Comparison of ENCODE assay signal across 22 cellular contexts in genomic region chr1:166915941-166916340, GRCh38. TPM values are rescaled to one million over a fixed set of nuclear protein-coding genes. Genes with fewer than 3 reads are reported as not detected.
DNase-seq lines count a peak whose midpoint lies in the region; ATAC-seq and TF ChIP-seq lines count a peak whose summit lies in the region.
"Had no signal": no experiment of that assay in that cellular context is flagged by ENCODE, and none has a peak within 500 bp of the region (broad histone marks: within the 10 kb centered on the region; RNA-seq: fewer than 3 reads in every experiment).

No MANE protein-coding gene starts in this region.

- CTCF ChIA-PET in activated CD4-positive, alpha-beta memory T cell treated with anti-CD3 and anti-CD28 coated beads for 36 hours (lab: Charles Lee) = interaction anchor here (17.9 kb wide), 1 partner anchor 142 kb away, joined by 918 read pairs; no protein-coding TSS in a partner anchor

- POLR2A ChIA-PET in activated CD4-positive, alpha-beta memory T cell treated with anti-CD3 and anti-CD28 coated beads for 36 hours (lab: Charles Lee) = interaction anchor here (0.6 kb wide), 1 partner anchor 47 kb away, joined by 9 read pairs; no protein-coding TSS in a partner anchor

- no peak for TF ChIP-seq CTCF in astrocyte of the cerebellum (IDR thresholded peaks at IDR 0.05; ENCODE audit: low read depth, low read length, missing control alignments)

- H3K4me3 ChIP-seq in astrocyte of the cerebellum (ENCODE audit: low read depth, low read length) = no peak overlapping the region
- H3K4me3 ChIP-seq: heart right ventricle, smooth muscle cell had no signal

- H3K27me3 Mint-ChIP-seq in activated CD4-positive, alpha-beta memory T cell treated with anti-CD3 and anti-CD28 coated beads for 36 hours = peaks cover 13% of the 10 kb centered on the region

- H3K27ac Mint-ChIP-seq in activated CD4-positive, alpha-beta memory T cell treated with anti-CD3 and anti-CD28 coated beads for 36 hours = no peak overlapping the region
- H3K27ac Mint-ChIP-seq: activated B cell treated with CpG ODN at 0.5 μM for 24 hours; activated naive CD8-positive, alpha-beta T cell treated with anti-CD3 and anti-CD28 coated beads for 36 hours; activated T-helper 1 cell treated with anti-CD3 and anti-CD28 coated beads, Interleukin-12 subunit alpha, Interleukin-12 subunit beta, Interleukin-2, Interleukin-4 antibody, amounts not matched to agents 30 ng/mL and 10 ng/mL and 1 ng/mL, durations not matched to agents 14 hours and 24 hours and 36 hours; natural killer cell treated with Interleukin-12 subunit alpha and Interleukin-12 subunit beta and Interleukin-15 and Interleukin-18, amount 100 ng/mL, for 72 hours had no signal

- in situ Hi-C loops in astrocyte of the cerebellum (cut with HindIII; ENCODE audit: low sequenced_read_pairs) = no loop called here

- peak; percentile 80 for DNase-seq in 8988T
- peak; percentile 89 for DNase-seq in HT1080 (ENCODE audit: low read depth)
- peak; percentile 51 for DNase-seq in astrocyte of the cerebellum (ENCODE audit: low read depth)
- peak; percentile 36 for DNase-seq in iris pigment epithelial cell (ENCODE audit: low read depth)
- DNase-seq in amygdala (lab: John Stamatoyannopoulos, UW) = no peak
- DNase-seq in activated CD4-positive, alpha-beta memory T cell treated with anti-CD3 and anti-CD28 coated beads for 36 hours = no peak
- no peak for DNase-seq in dermis blood vessel endothelial cell
- DNase-seq: activated B cell treated with CpG ODN at 0.5 μM for 24 hours; activated naive CD8-positive, alpha-beta T cell treated with anti-CD3 and anti-CD28 coated beads for 36 hours; central memory CD4-positive, alpha-beta T cell; DMS79; effector CD4-positive, alpha-beta T cell; heart right ventricle; mesenchymal stem cell; NCI-H2081 treated with DMSO at 0.1 percent for 48 hours; NCI-H524 treated with DMSO at 0.1 percent for 48 hours; T-helper 2 cell had no signal

- H3K9me3 Mint-ChIP-seq in activated CD4-positive, alpha-beta memory T cell treated with anti-CD3 and anti-CD28 coated beads for 36 hours = no peaks in the 10 kb centered on the region
- H3K9me3 Mint-ChIP-seq: natural killer cell treated with Interleukin-12 subunit alpha and Interleukin-12 subunit beta and Interleukin-15 and Interleukin-18, amount 100 ng/mL, for 72 hours had no signal

- intact Hi-C loops in activated CD4-positive, alpha-beta memory T cell treated with anti-CD3 and anti-CD28 coated beads for 36 hours (cut with micrococcal nuclease) = loop anchor here (10.0 kb wide), 1 partner anchor 639 kb away; the partner anchor contains the start of gene CREG1

- H3K36me3 Mint-ChIP-seq in activated CD4-positive, alpha-beta memory T cell treated with anti-CD3 and anti-CD28 coated beads for 36 hours = no peaks in the 10 kb centered on the region
- H3K36me3 Mint-ChIP-seq: activated naive CD8-positive, alpha-beta T cell treated with anti-CD3 and anti-CD28 coated beads for 36 hours; natural killer cell treated with Interleukin-12 subunit alpha and Interleukin-12 subunit beta and Interleukin-15 and Interleukin-18, amount 100 ng/mL, for 72 hours had no signal

- peaks cover 2% of the 10 kb centered on the region for H3K4me1 Mint-ChIP-seq in activated CD4-positive, alpha-beta memory T cell treated with anti-CD3 and anti-CD28 coated beads for 36 hours (ENCODE audit: low read depth)
- H3K4me1 Mint-ChIP-seq: activated naive CD8-positive, alpha-beta T cell treated with anti-CD3 and anti-CD28 coated beads for 36 hours had no signal

- no peak for ATAC-seq in GM19023 (IDR thresholded peaks at IDR 0.05; ENCODE audit: unreplicated experiment)
- ATAC-seq: heart right ventricle; natural killer cell treated with Interleukin-12 subunit alpha and Interleukin-12 subunit beta and Interleukin-15 and Interleukin-18, amount 100 ng/mL, for 72 hours had no signal

- H3K4me3 Mint-ChIP-seq in activated CD4-positive, alpha-beta memory T cell treated with anti-CD3 and anti-CD28 coated beads for 36 hours = no peak overlapping the region
- H3K4me3 Mint-ChIP-seq: activated B cell treated with CpG ODN at 0.5 μM for 24 hours; activated naive CD8-positive, alpha-beta T cell treated with anti-CD3 and anti-CD28 coated beads for 36 hours; activated T-helper 1 cell treated with anti-CD3 and anti-CD28 coated beads, Interleukin-12 subunit alpha, Interleukin-12 subunit beta, Interleukin-2, Interleukin-4 antibody, amounts not matched to agents 30 ng/mL and 10 ng/mL and 1 ng/mL, durations not matched to agents 14 hours and 24 hours and 36 hours; natural killer cell treated with Interleukin-12 subunit alpha and Interleukin-12 subunit beta and Interleukin-15 and Interleukin-18, amount 100 ng/mL, for 72 hours had no signal

RNA-seq across cellular contexts. Expression of gene TADA1, which starts 39.9 kb away (rescaled TPM):
- total RNA-seq in HT1080 (2014; rRNA removed; shearing (Covaris generic)) = 9.3 and 13.6 TPM in 2 replicates
- polyA plus RNA-seq in HT1080 (2015; cell fraction: cytosol; rRNA removed) = 10.2 and 11.0 TPM in 2 replicates
- 13.2 and 15.3 TPM in 2 replicates for polyA plus RNA-seq in HT1080 (2015; cell fraction: nucleus; rRNA removed)
- 10 to 100 TPM; 16.9 to 18.3 TPM for total RNA-seq in activated CD4-positive, alpha-beta memory T cell treated with anti-CD3 and anti-CD28 coated beads for 36 hours
- total RNA-seq in dermis blood vessel endothelial cell = 12.9 and 13.6 TPM in 2 replicates

RNA-seq across cellular contexts. Expression of gene ILDR2, which starts 59.4 kb away (rescaled TPM):
- total RNA-seq in HT1080 (2014; rRNA removed; shearing (Covaris generic)) = 8.3 and 15.4 TPM in 2 replicates
- 0.23 and 0.33 TPM in 2 replicates for polyA plus RNA-seq in HT1080 (2015; cell fraction: cytosol; rRNA removed)
- polyA plus RNA-seq in HT1080 (2015; cell fraction: nucleus; rRNA removed) = 0.17 TPM in 2 replicates
- 10 to 100 TPM; 12.5 to 13.0 TPM for total RNA-seq in activated CD4-positive, alpha-beta memory T cell treated with anti-CD3 and anti-CD28 coated beads for 36 hours
- under 0.01 and 1.0 TPM in 2 replicates for total RNA-seq in dermis blood vessel endothelial cell
- polyA plus RNA-seq: keratinocyte, smooth muscle cell had no signal

Comparison
In these comparisons a context has a peak if more than half of its experiments do, and no peak if none do; other contexts are left out.
1. DNase-seq: peak in 8988T (single experiment), HT1080 (single experiment), astrocyte of the cerebellum (single experiment) and iris pigment epithelial cell (single experiment); none in amygdala (0 of 56), activated CD4-positive, alpha-beta memory T cell treated with anti-CD3 and anti-CD28 coated beads for 36 hours (single experiment) and dermis blood vessel endothelial cell (single experiment).